In the genomic region with DNA sequence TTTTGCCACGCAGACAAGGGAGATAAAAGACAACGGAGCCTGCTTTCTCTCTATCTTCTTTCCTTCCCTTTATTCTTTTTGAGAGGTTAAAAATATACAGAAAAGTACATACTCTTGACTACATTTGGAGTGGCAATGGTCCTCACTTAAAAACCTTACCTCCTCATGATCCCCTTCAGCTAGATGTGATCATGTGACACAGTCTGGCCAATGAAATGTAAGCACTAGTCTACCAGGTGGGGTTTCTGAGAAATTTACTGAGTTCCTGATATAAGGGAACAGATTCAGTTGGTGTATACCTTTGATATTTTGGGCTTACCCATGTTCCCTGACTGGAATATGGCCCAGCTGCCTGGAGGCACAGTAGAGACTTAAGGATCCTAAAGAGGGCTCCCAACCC, we compare ENCODE assay signal across 36 cellular contexts.
"Had no signal": no experiment of that assay in that cellular context is flagged by ENCODE, and none has a peak within 500 bp of the region (broad histone marks: within the 10 kb centered on the region; RNA-seq: fewer than 3 reads in every experiment).

No MANE protein-coding gene starts in this region.

- H3K4me3 Mint-ChIP-seq: activated CD4-positive, alpha-beta memory T cell treated with anti-CD3 and anti-CD28 coated beads for 36 hours; activated CD4-positive, alpha-beta T cell treated with anti-CD3 and anti-CD28 coated beads for 36 hours; activated CD4-positive, alpha-beta T cell treated with anti-CD3 and anti-CD28 coated beads, Interleukin-2, amount 10 ng/mL, durations not matched to agents 24 days and 14 days; activated CD8-positive, alpha-beta memory T cell treated with anti-CD3 and anti-CD28 coated beads, Interleukin-2, amount 10 ng/mL, durations not matched to agents 7 days and 5 days; activated CD8-positive, alpha-beta T cell treated with anti-CD3 and anti-CD28 coated beads, Interleukin-2, amount 10 ng/mL, durations not matched to agents 7 days and 5 days; activated naive CD4-positive, alpha-beta T cell treated with anti-CD3 and anti-CD28 coated beads for 36 hours; activated naive CD4-positive, alpha-beta T cell treated with anti-CD3 and anti-CD28 coated beads, Interleukin-2, amount 50 U/mL, for 24 hours; activated naive CD8-positive, alpha-beta T cell treated with anti-CD3 and anti-CD28 coated beads for 36 hours; activated naive CD8-positive, alpha-beta T cell treated with anti-CD3 and anti-CD28 coated beads, Interleukin-2, amount 50 U/mL, for 24 hours; activated T-helper 1 cell treated with anti-CD3 and anti-CD28 coated beads, Interleukin-12 subunit alpha, Interleukin-12 subunit beta, Interleukin-2, Interleukin-4 antibody, amounts not matched to agents 30 ng/mL and 10 ng/mL and 1 ng/mL, durations not matched to agents 14 hours and 24 hours and 36 hours; endodermal cell; T-helper 17 cell; T-helper 2 cell treated with Interferon-gamma antibody and Interleukin-4, amounts not matched to agents 5 μg/mL and 100 μg/mL, for 36 hours had no signal

- H3K27me3 Mint-ChIP-seq: activated CD4-positive, alpha-beta memory T cell treated with anti-CD3 and anti-CD28 coated beads for 36 hours; activated CD4-positive, alpha-beta T cell treated with anti-CD3 and anti-CD28 coated beads for 36 hours; activated CD4-positive, alpha-beta T cell treated with anti-CD3 and anti-CD28 coated beads, Interleukin-2, amount 10 ng/mL, durations not matched to agents 24 days and 14 days; activated CD8-positive, alpha-beta memory T cell treated with anti-CD3 and anti-CD28 coated beads, Interleukin-2, amount 10 ng/mL, durations not matched to agents 7 days and 5 days; activated naive CD4-positive, alpha-beta T cell treated with anti-CD3 and anti-CD28 coated beads, Interleukin-2, amount 50 U/mL, for 24 hours; activated naive CD8-positive, alpha-beta T cell treated with anti-CD3 and anti-CD28 coated beads for 36 hours; activated naive CD8-positive, alpha-beta T cell treated with anti-CD3 and anti-CD28 coated beads, Interleukin-2, amount 50 U/mL, for 24 hours; T-helper 17 cell had no signal

- H3K27ac Mint-ChIP-seq: activated CD4-positive, alpha-beta memory T cell treated with anti-CD3 and anti-CD28 coated beads for 36 hours; activated CD4-positive, alpha-beta T cell treated with anti-CD3 and anti-CD28 coated beads for 36 hours; activated CD4-positive, alpha-beta T cell treated with anti-CD3 and anti-CD28 coated beads, Interleukin-2, amount 10 ng/mL, durations not matched to agents 24 days and 14 days; activated CD8-positive, alpha-beta memory T cell treated with anti-CD3 and anti-CD28 coated beads, Interleukin-2, amount 10 ng/mL, durations not matched to agents 7 days and 5 days; activated CD8-positive, alpha-beta T cell treated with anti-CD3 and anti-CD28 coated beads, Interleukin-2, amount 10 ng/mL, durations not matched to agents 7 days and 5 days; activated naive CD4-positive, alpha-beta T cell treated with anti-CD3 and anti-CD28 coated beads for 36 hours; activated naive CD4-positive, alpha-beta T cell treated with anti-CD3 and anti-CD28 coated beads, Interleukin-2, amount 50 U/mL, for 24 hours; activated naive CD8-positive, alpha-beta T cell treated with anti-CD3 and anti-CD28 coated beads for 36 hours; activated naive CD8-positive, alpha-beta T cell treated with anti-CD3 and anti-CD28 coated beads, Interleukin-2, amount 50 U/mL, for 24 hours; activated T-helper 1 cell treated with anti-CD3 and anti-CD28 coated beads, Interleukin-12 subunit alpha, Interleukin-12 subunit beta, Interleukin-2, Interleukin-4 antibody, amounts not matched to agents 30 ng/mL and 10 ng/mL and 1 ng/mL, durations not matched to agents 14 hours and 24 hours and 36 hours; activated T-helper 2 cell treated with anti-CD3 and anti-CD28 coated beads, Interferon-gamma antibody, Interleukin-2, Interleukin-4, amounts not matched to agents 10 μg/mL and 5 μg/mL and 100 μg/mL, durations not matched to agents 14 hours and 24 hours and 36 hours; endodermal cell; T-helper 17 cell; T-helper 2 cell treated with Interferon-gamma antibody and Interleukin-4, amounts not matched to agents 5 μg/mL and 100 μg/mL, for 36 hours had no signal

- H3K4me1 ChIP-seq: adrenal gland, colonic mucosa, esophagus muscularis mucosa, foreskin keratinocyte, heart left ventricle had no signal

- H3K27ac ChIP-seq: adrenal gland, body of pancreas, colonic mucosa, esophagus muscularis mucosa, foreskin keratinocyte, gastrocnemius medialis, heart left ventricle, WERI-Rb-1 had no signal

- H3K27me3 ChIP-seq: adrenal gland, body of pancreas, colonic mucosa, esophagus muscularis mucosa, foreskin keratinocyte, gastrocnemius medialis, heart left ventricle had no signal

- H3K4me1 Mint-ChIP-seq: activated CD4-positive, alpha-beta T cell treated with anti-CD3 and anti-CD28 coated beads for 36 hours; activated CD4-positive, alpha-beta T cell treated with anti-CD3 and anti-CD28 coated beads, Interleukin-2, amount 10 ng/mL, durations not matched to agents 24 days and 14 days; activated CD8-positive, alpha-beta memory T cell treated with anti-CD3 and anti-CD28 coated beads, Interleukin-2, amount 10 ng/mL, durations not matched to agents 7 days and 5 days; activated naive CD4-positive, alpha-beta T cell treated with anti-CD3 and anti-CD28 coated beads, Interleukin-2, amount 50 U/mL, for 24 hours; activated naive CD8-positive, alpha-beta T cell treated with anti-CD3 and anti-CD28 coated beads for 36 hours; activated naive CD8-positive, alpha-beta T cell treated with anti-CD3 and anti-CD28 coated beads, Interleukin-2, amount 50 U/mL, for 24 hours had no signal

- H3K36me3 Mint-ChIP-seq: activated CD4-positive, alpha-beta memory T cell treated with anti-CD3 and anti-CD28 coated beads for 36 hours; activated naive CD8-positive, alpha-beta T cell treated with anti-CD3 and anti-CD28 coated beads for 36 hours had no signal

- ATAC-seq: activated CD4-positive, alpha-beta T cell treated with anti-CD3 and anti-CD28 coated beads for 36 hours; activated CD8-positive, alpha-beta memory T cell treated with anti-CD3 and anti-CD28 coated beads, Interleukin-2, amount 10 ng/mL, durations not matched to agents 7 days and 5 days; activated CD8-positive, alpha-beta T cell treated with anti-CD3 and anti-CD28 coated beads, Interleukin-2, amount 10 ng/mL, durations not matched to agents 7 days and 5 days; activated naive CD8-positive, alpha-beta T cell treated with anti-CD3 and anti-CD28 coated beads, Interleukin-2, amount 50 U/mL, for 24 hours; body of pancreas; foreskin keratinocyte; heart left ventricle; T-helper 17 cell had no signal

- DNase-seq: activated CD4-positive, alpha-beta memory T cell treated with anti-CD3 and anti-CD28 coated beads for 36 hours; activated CD4-positive, alpha-beta T cell treated with anti-CD3 and anti-CD28 coated beads for 36 hours; activated CD4-positive, alpha-beta T cell treated with anti-CD3 and anti-CD28 coated beads, Interleukin-2, amount 10 ng/mL, durations not matched to agents 24 days and 14 days; activated CD4-positive, CD25-positive, alpha-beta regulatory T cell; activated CD4-positive, CD25-positive, alpha-beta regulatory T cell treated with anti-CD3 and anti-CD28 coated beads, Interleukin-2, amount 50 U/mL, for 72 hours; activated CD8-positive, alpha-beta memory T cell treated with anti-CD3 and anti-CD28 coated beads, Interleukin-2, amount 10 ng/mL, durations not matched to agents 7 days and 5 days; activated CD8-positive, alpha-beta memory T cell treated with anti-CD3 and anti-CD28 coated beads, Interleukin-2, amount 50 U/mL, for 4 hours; activated CD8-positive, alpha-beta T cell treated with anti-CD3 and anti-CD28 coated beads, Interleukin-2, amount 10 ng/mL, durations not matched to agents 7 days and 5 days; activated effector memory CD4-positive, alpha-beta T cell treated with anti-CD3 and anti-CD28 coated beads, Interleukin-2, amount 50 U/mL, for 16 hours; activated naive CD4-positive, alpha-beta T cell treated with anti-CD3 and anti-CD28 coated beads for 36 hours; activated naive CD8-positive, alpha-beta T cell treated with anti-CD3 and anti-CD28 coated beads for 36 hours; activated naive CD8-positive, alpha-beta T cell treated with anti-CD3 and anti-CD28 coated beads, Interleukin-2, amount 50 U/mL, for 24 hours; activated T-cell treated with anti-CD3 and anti-CD28 coated beads, Interleukin-2, amount 50 U/mL, for 1 hour; activated T-cell treated with anti-CD3 and anti-CD28 coated beads, Interleukin-2, amount 50 U/mL, for 48 hours; adrenal gland; amygdala; aorta; body of pancreas; central memory CD4-positive, alpha-beta T cell; cerebellar nuclear complex; colonic mucosa; effector CD8-positive, alpha-beta T cell; endodermal cell; foreskin keratinocyte; glutamatergic neuron; heart left ventricle; T-helper 1 cell; T-helper 17 cell; T1000 had no signal

- H3K9me3 ChIP-seq: adrenal gland, body of pancreas, colonic mucosa, esophagus muscularis mucosa, gastrocnemius medialis, heart left ventricle had no signal

- H3K9me3 Mint-ChIP-seq: activated CD4-positive, alpha-beta memory T cell treated with anti-CD3 and anti-CD28 coated beads for 36 hours; activated CD4-positive, alpha-beta T cell treated with anti-CD3 and anti-CD28 coated beads, Interleukin-2, amount 10 ng/mL, durations not matched to agents 24 days and 14 days; activated naive CD4-positive, alpha-beta T cell treated with anti-CD3 and anti-CD28 coated beads for 36 hours; activated naive CD4-positive, alpha-beta T cell treated with anti-CD3 and anti-CD28 coated beads, Interleukin-2, amount 50 U/mL, for 24 hours; activated naive CD8-positive, alpha-beta T cell treated with anti-CD3 and anti-CD28 coated beads for 36 hours; activated naive CD8-positive, alpha-beta T cell treated with anti-CD3 and anti-CD28 coated beads, Interleukin-2, amount 50 U/mL, for 24 hours; activated T-helper 1 cell treated with anti-CD3 and anti-CD28 coated beads, Interleukin-12 subunit alpha, Interleukin-12 subunit beta, Interleukin-2, Interleukin-4 antibody, amounts not matched to agents 30 ng/mL and 10 ng/mL and 1 ng/mL, durations not matched to agents 14 hours and 24 hours and 36 hours; activated T-helper 2 cell treated with anti-CD3 and anti-CD28 coated beads, Interferon-gamma antibody, Interleukin-2, Interleukin-4, amounts not matched to agents 10 μg/mL and 5 μg/mL and 100 μg/mL, durations not matched to agents 14 hours and 24 hours and 36 hours; endodermal cell; T-helper 2 cell treated with Interferon-gamma antibody and Interleukin-4, amounts not matched to agents 5 μg/mL and 100 μg/mL, for 36 hours had no signal

- H3K36me3 ChIP-seq: adrenal gland, colonic mucosa, esophagus muscularis mucosa, gastrocnemius medialis, heart left ventricle, WERI-Rb-1 had no signal

- H3K4me3 ChIP-seq: adrenal gland, body of pancreas, colonic mucosa, esophagus muscularis mucosa, gastrocnemius medialis, heart left ventricle had no signal
